Comparison of ENCODE assay signal across 13 cellular contexts in genomic region chr2:37870829-37871228, GRCh38. TPM values are rescaled to one million over a fixed set of nuclear protein-coding genes. Genes with fewer than 3 reads are reported as not detected.
DNase-seq lines count a peak whose midpoint lies in the region; ATAC-seq and TF ChIP-seq lines count a peak whose summit lies in the region.
"Had no signal": no experiment of that assay in that cellular context is flagged by ENCODE, and none has a peak within 500 bp of the region (broad histone marks: within the 10 kb centered on the region; RNA-seq: fewer than 3 reads in every experiment).

No MANE protein-coding gene starts in this region.

- peaks cover 47% of the 10 kb centered on the region for H3K4me1 Mint-ChIP-seq in brain

- peak overlapping the region in 1 of 5 experiments; percentile 44 for H3K4me3 Mint-ChIP-seq in brain

- no peak overlapping the region for H3K4me3 ChIP-seq in skeletal muscle cell (ENCODE audit: low read depth, low read length)
- H3K4me3 ChIP-seq: prostate gland had no signal

- ATAC-seq in foreskin keratinocyte (no peak), GM18498 (IDR thresholded peaks at IDR 0.05; ENCODE audit: unreplicated experiment) (no peak)

- H3K27ac ChIP-seq in RWPE1 (peak overlapping the region; percentile 76), foreskin keratinocyte (no peak overlapping the region)

- peaks cover 0 to 5% (median 0%) of the 10 kb centered on the region in 5 experiments for H3K9me3 Mint-ChIP-seq in brain

- peaks cover 6% of the 10 kb centered on the region for H3K27me3 Mint-ChIP-seq in brain

- DNase-seq in RWPE1 (ENCODE audit: low spot score) (no peak), foreskin keratinocyte (peak; percentile 78 to 89), skeletal muscle cell (ENCODE audit: low read depth) (peak; percentile 57), GM10248 (ENCODE audit: extremely low spot score) (no peak), NCI-H2196 (lab: John Stamatoyannopoulos, UW; ENCODE audit: unreplicated experiment) (no peak)
- DNase-seq: effector CD8-positive, alpha-beta T cell; NCI-H1436 treated with DMSO at 0.1 percent for 48 hours; NCI-H748 treated with DMSO at 0.1 percent for 48 hours; substantia nigra; T-helper 9 cell had no signal

- H3K27me3 ChIP-seq in foreskin keratinocyte: peaks cover 23% of the 10 kb centered on the region

- no peaks in the 10 kb centered on the region for H3K36me3 Mint-ChIP-seq in brain

- POLR2A ChIA-PET in RWPE1 (lab: Yijun Ruan, JAX; ENCODE audit: low non-redundant PET) (no interaction called here), GM10248 (lab: Yijun Ruan, JAX) (interaction anchor here (0.7 kb wide), 1 partner anchor 252 kb away, joined by 3 read pairs; no protein-coding TSS in a partner anchor)

- no peak for TF ChIP-seq CTCF in RWPE1 (conservative IDR thresholded peaks at IDR 0.05; ENCODE audit: low read depth)
- no peak for TF ChIP-seq CTCF in brain (conservative IDR thresholded peaks at IDR 0.05)
- no peak for TF ChIP-seq CTCF in foreskin keratinocyte (conservative IDR thresholded peaks at IDR 0.05)
- no peak for TF ChIP-seq CTCF in GM10248 (IDR thresholded peaks at IDR 0.05; ENCODE audit: control extremely low read depth, extremely low read depth, low read depth, missing control alignments)

- peak overlapping the region in 3 of 5 experiments; percentile 55 to 94 (median 92) for H3K27ac Mint-ChIP-seq in brain

- CTCF ChIA-PET in RWPE1 (lab: Yijun Ruan, JAX): no interaction called here
- CTCF ChIA-PET in GM10248 (lab: Yijun Ruan, JAX): interaction anchor here (1.0 to 9.8 kb wide), 4 partner anchors 20 to 475 kb away, joined by 3 to 188 read pairs (median 8); no protein-coding TSS in a partner anchor

- peaks cover 4% of the 10 kb centered on the region for H3K4me1 ChIP-seq in foreskin keratinocyte
- H3K4me1 ChIP-seq: prostate gland had no signal

RNA-seq across cellular contexts. Expression of gene RMDN2, which starts 54.3 kb away (rescaled TPM):
- 0.53 TPM for polyA plus RNA-seq in brain (ENCODE audit: insufficient read depth, low read depth, low replicate concordance)
- total RNA-seq in foreskin keratinocyte: 2.4 and 3.5 TPM in 2 replicates
- 1.7 and 2.5 TPM in 2 replicates for polyA plus RNA-seq in foreskin keratinocyte

Comparison
In these comparisons a context has a peak if more than half of its experiments do, and no peak if none do; other contexts are left out.
1. DNase-seq: peak in foreskin keratinocyte (2 of 2) and skeletal muscle cell (single experiment); none in RWPE1 (single experiment), GM10248 (single experiment) and NCI-H2196 (single experiment).